6 cellular contexts compared by ENCODE assay signal in genomic region chr11:57641426-57641825, GRCh38. TPM values are rescaled to one million over a fixed set of nuclear protein-coding genes. Genes with fewer than 3 reads are reported as not detected.
DNase-seq lines count a peak whose midpoint lies in the region; ATAC-seq and TF ChIP-seq lines count a peak whose summit lies in the region.

No MANE protein-coding gene starts in this region.

- H3K27me3 ChIP-seq in DOHH2 (ENCODE audit: control insufficient read depth, low read length) (peaks cover 37% of the 10 kb centered on the region), KMS-11 (ENCODE audit: insufficient read depth, low read depth) (peaks cover 5% of the 10 kb centered on the region)

- no peak for DNase-seq in WTC11 (ENCODE audit: low spot score)
- DNase-seq in activated CD4-positive, alpha-beta T cell treated with anti-CD3 and anti-CD28 coated beads, Interleukin-2, amount 50 U/mL, for 48 hours: no peak

- no peak overlapping the region for H3K27ac ChIP-seq in DOHH2 (ENCODE audit: low read depth, low read length)
- no peak overlapping the region for H3K27ac ChIP-seq in KMS-11
- H3K27ac ChIP-seq in mesodermal cell (ENCODE audit: low read depth, low read length, severe bottlenecking): no peak overlapping the region

- H3K9me3 ChIP-seq in DOHH2 (ENCODE audit: control insufficient read depth, insufficient read depth, low read length) (no peaks in the 10 kb centered on the region), mesodermal cell (ENCODE audit: control insufficient read depth, low read length) (no peaks in the 10 kb centered on the region)

- H3K9me2 ChIP-seq in DOHH2 (replicated peaks; ENCODE audit: control insufficient read depth, low read length): no peaks in the 10 kb centered on the region

- no peak overlapping the region for H3K4me3 ChIP-seq in DOHH2 (ENCODE audit: low read length)
- H3K4me3 ChIP-seq in KMS-11 (IDR thresholded peaks at IDR 0.05; ENCODE audit: insufficient read depth, low read depth, low read length): no peak overlapping the region
- peak overlapping the region; percentile 3 for H3K4me3 ChIP-seq in mesodermal cell (ENCODE audit: extremely low read depth, insufficient read depth, low read length, poor library complexity, severe bottlenecking)

- ATAC-seq in WTC11: no peak
- no peak for ATAC-seq in GM19395 (IDR thresholded peaks at IDR 0.05; ENCODE audit: unreplicated experiment)

- no peaks in the 10 kb centered on the region for H3K79me2 ChIP-seq in DOHH2 (ENCODE audit: control insufficient read depth, low read length)
- H3K79me2 ChIP-seq in KMS-11 (ENCODE audit: insufficient read depth, low read depth): no peaks in the 10 kb centered on the region

- H4K20me1 ChIP-seq in DOHH2 (ENCODE audit: control insufficient read depth, insufficient read depth, low read depth, low read length) (no peaks in the 10 kb centered on the region), KMS-11 (ENCODE audit: insufficient read depth) (no peaks in the 10 kb centered on the region)

- 100% methylated on average over 2 of the region's 2 CpGs; no CpG with 5 or more reads in 1 of the 2 experiments for WGBS in mesodermal cell (ENCODE audit: insufficient coverage in 2 of 2), 2 experiments

- no peaks in the 10 kb centered on the region for H3F3A ChIP-seq in DOHH2 (ENCODE audit: control insufficient read depth, insufficient read depth)

- H3K9me3 Mint-ChIP-seq in WTC11: no peaks in the 10 kb centered on the region

- no peaks in the 10 kb centered on the region; the same call in 1 of the 2 replicates for H3K27me3 Mint-ChIP-seq in WTC11 (ENCODE audit: low read depth)

- H3K36me3 Mint-ChIP-seq in WTC11: peaks cover 39% of the 10 kb centered on the region

- no peak overlapping the region for H3K9ac ChIP-seq in KMS-11

- H3K4me1 Mint-ChIP-seq in WTC11: peaks cover 78% of the 10 kb centered on the region

- H3K4me2 ChIP-seq in DOHH2 (ENCODE audit: low read length) (no peak overlapping the region), KMS-11 (no peak overlapping the region)

- CTCF ChIA-PET in WTC11 (lab: Charles Lee): interaction anchor here (0.7 to 7.6 kb wide), 28 partner anchors 11 to 296 kb away, joined by 3 to 363 read pairs (median 6); partner anchors contain the start of genes RTN4RL2, SERPING1, SLC43A1 and UBE2L6

- POLR2A ChIA-PET in WTC11 (lab: Charles Lee): interaction anchor here (0.6 to 6.6 kb wide), 5 partner anchors 8 to 72 kb away, joined by 3 to 115 read pairs (median 43); partner anchors contain the start of genes SERPING1, UBE2L6 and YPEL4

- no peaks in the 10 kb centered on the region for H3K4me1 ChIP-seq in DOHH2 (ENCODE audit: control insufficient read depth, low read length)
- H3K4me1 ChIP-seq in KMS-11 (ENCODE audit: low read depth, poor library complexity, severe bottlenecking): no peaks in the 10 kb centered on the region
- peaks cover 58% of the 10 kb centered on the region for H3K4me1 ChIP-seq in mesodermal cell (ENCODE audit: control insufficient read depth, insufficient read depth, low read length, poor library complexity, severe bottlenecking)

- H3K36me3 ChIP-seq in DOHH2 (ENCODE audit: control insufficient read depth, low read length) (no peaks in the 10 kb centered on the region), KMS-11 (ENCODE audit: insufficient read depth) (no peaks in the 10 kb centered on the region), mesodermal cell (ENCODE audit: control insufficient read depth, insufficient read depth, low read length) (peaks cover 45% of the 10 kb centered on the region)

- peak overlapping the region; percentile 97 for H3K27ac Mint-ChIP-seq in WTC11

- peak; percentile 31 for TF ChIP-seq CTCF in DOHH2 (IDR thresholded peaks at IDR 0.05; ENCODE audit: low read depth, low read length, poor library complexity, severe bottlenecking)
- TF ChIP-seq CTCF in KMS-11 (conservative IDR thresholded peaks at IDR 0.05; ENCODE audit: low read depth, low read length): peak; percentile 57
- no peak for TF ChIP-seq CTCF in WTC11 (IDR thresholded peaks at IDR 0.05)

- H2AFZ ChIP-seq in KMS-11 (ENCODE audit: low read depth): no peak overlapping the region

- H3K4me3 Mint-ChIP-seq in WTC11: peak overlapping the region; percentile 96

TF ChIP-seq in WTC11, 78 proteins besides CTCF, POLR2A, EP300 and RAD21:
- no peak for TF ChIP-seq AR (CRISPR knock-in tag; IDR thresholded peaks at IDR 0.05)
- no peak for TF ChIP-seq ERG (CRISPR knock-in tag; IDR thresholded peaks at IDR 0.05)
- TF ChIP-seq KAT7 (CRISPR knock-in tag; IDR thresholded peaks at IDR 0.05; ENCODE audit: borderline replicate concordance): no peak
- TF ChIP-seq NFYB (CRISPR knock-in tag; conservative IDR thresholded peaks at IDR 0.05; ENCODE audit: low read depth): no peak
- TF ChIP-seq PREB (CRISPR knock-in tag; IDR thresholded peaks at IDR 0.05; ENCODE audit: borderline replicate concordance): no peak
- TF ChIP-seq ZNF512 (CRISPR knock-in tag; IDR thresholded peaks at IDR 0.05; ENCODE audit: borderline replicate concordance): no peak
- no peak for TF ChIP-seq FOXJ3 (CRISPR knock-in tag; IDR thresholded peaks at IDR 0.05; ENCODE audit: borderline replicate concordance)
- no peak for TF ChIP-seq ZNF232 (CRISPR knock-in tag; IDR thresholded peaks at IDR 0.05)
- TF ChIP-seq EMX1 (CRISPR knock-in tag; IDR thresholded peaks at IDR 0.05): no peak
- TF ChIP-seq ZNF121 (CRISPR knock-in tag; IDR thresholded peaks at IDR 0.05): no peak

RNA-seq across cellular contexts. Expression of gene YPEL4, which starts 8.3 kb away (rescaled TPM):
- total RNA-seq in WTC11 (2021): 0.15 to 0.30 TPM in 2 of 3 replicates, not detected in the other
- polyA plus RNA-seq in mesodermal cell (2013, experiment 1 of 2): 1.2 TPM
- polyA plus RNA-seq in mesodermal cell (2013, experiment 2 of 2): 0.96 TPM

RNA-seq across cellular contexts. Expression of gene CLP1, which starts 16.1 kb away (rescaled TPM):
- 24.5 to 26.3 TPM (median 24.6 TPM) in 3 replicates for total RNA-seq in WTC11 (2021)
- 15.9 TPM for polyA plus RNA-seq in mesodermal cell (2013, experiment 1 of 2)
- polyA plus RNA-seq in mesodermal cell (2013, experiment 2 of 2): 16.3 TPM

RNA-seq across cellular contexts. Expression of gene ZDHHC5, which starts 26.5 kb away (rescaled TPM):
- 49.3 to 51.6 TPM (median 50.5 TPM) in 3 replicates for total RNA-seq in WTC11 (2021)
- polyA plus RNA-seq in mesodermal cell (2013, experiment 1 of 2): 40.3 TPM
- polyA plus RNA-seq in mesodermal cell (2013, experiment 2 of 2): 40.4 TPM

RNA-seq across cellular contexts. Expression of gene SERPING1, which starts 43.9 kb away (rescaled TPM):
- total RNA-seq in WTC11 (2021): 49.1 to 51.8 TPM (median 50.2 TPM) in 3 replicates
- polyA plus RNA-seq in mesodermal cell (2013, experiment 1 of 2): 222 TPM
- polyA plus RNA-seq in mesodermal cell (2013, experiment 2 of 2): 198 TPM
